ENCODE assay signal across 1 cellular context in the genomic region with DNA sequence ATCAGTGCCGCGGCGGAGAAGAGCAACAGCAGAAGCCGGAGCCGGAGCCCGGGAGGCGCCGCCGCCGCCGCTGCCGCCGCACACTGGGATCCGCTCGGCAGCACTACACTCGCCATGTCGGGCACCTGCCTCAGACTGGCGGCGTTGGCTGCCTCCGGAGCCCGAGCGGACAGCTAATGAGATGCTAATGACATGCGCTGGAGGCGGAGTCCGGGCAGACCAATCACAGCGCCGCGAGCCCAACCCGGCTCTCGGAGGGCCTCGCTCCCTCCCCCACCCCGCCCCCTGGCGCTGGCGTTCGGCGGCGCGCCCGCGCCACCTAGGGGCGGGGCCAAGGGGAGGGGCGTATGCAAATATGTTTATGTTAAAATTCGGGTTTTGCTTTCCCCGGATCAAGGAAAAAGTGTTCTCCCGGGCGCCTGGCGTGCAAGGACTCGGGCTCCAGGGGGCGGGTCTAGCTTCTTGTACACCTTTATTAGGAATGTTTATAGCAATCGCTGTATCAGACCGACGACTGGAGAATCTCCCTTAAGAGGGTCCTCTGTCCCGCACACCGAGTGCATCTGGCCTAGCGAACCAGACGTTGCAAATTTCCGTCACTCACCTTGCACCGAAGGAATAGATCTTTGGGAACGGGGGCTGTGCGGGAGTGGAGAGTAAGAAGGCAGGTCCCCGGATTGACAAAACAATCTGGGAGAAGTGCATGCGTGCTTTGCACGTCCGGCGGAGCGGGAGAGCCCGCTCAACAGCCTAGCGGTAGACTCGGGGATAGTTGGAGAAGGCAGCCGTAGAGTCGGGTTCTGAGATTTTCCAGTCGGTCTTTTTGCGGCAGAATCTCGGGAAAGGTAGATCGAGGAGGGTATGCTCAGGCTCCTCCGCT.
TF ChIP-seq lines count a peak whose summit lies in the region.

A gene (minus strand): TSS at position 137 of the 880 bp plus-strand sequence.

TF ChIP-seq in HepG2, 621 proteins besides CTCF, POLR2A, EP300 and RAD21 (continued from another document and continues in another):
- TF ChIP-seq, protein P1, sequence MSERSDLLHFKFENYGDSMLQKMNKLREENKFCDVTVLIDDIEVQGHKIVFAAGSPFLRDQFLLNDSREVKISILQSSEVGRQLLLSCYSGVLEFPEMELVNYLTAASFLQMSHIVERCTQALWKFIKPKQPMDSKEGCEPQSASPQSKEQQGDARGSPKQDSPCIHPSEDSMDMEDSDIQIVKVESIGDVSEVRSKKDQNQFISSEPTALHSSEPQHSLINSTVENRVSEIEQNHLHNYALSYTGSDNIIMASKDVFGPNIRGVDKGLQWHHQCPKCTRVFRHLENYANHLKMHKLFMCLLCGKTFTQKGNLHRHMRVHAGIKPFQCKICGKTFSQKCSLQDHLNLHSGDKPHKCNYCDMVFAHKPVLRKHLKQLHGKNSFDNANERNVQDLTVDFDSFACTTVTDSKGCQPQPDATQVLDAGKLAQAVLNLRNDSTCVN (CRISPR knock-in tag; IDR thresholded peaks at IDR 0.05; ENCODE audit: borderline replicate concordance) = no peak
- TF ChIP-seq, protein P2, sequence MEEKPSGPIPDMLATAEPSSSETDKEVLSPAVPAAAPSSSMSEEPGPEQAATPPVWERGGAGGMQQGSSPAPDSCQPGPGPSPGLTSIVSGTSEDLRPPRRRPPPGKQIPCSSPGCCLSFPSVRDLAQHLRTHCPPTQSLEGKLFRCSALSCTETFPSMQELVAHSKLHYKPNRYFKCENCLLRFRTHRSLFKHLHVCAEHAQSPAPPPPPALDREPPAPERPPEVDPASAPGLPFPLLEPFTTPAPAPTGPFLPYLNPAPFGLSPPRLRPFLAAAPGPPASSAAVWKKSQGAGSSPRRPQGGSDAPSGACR (CRISPR knock-in tag; IDR thresholded peaks at IDR 0.05) = 0 out of 2 replicates have a peak, but pooled peaks have one; percentile 47
- TF ChIP-seq PHF20 (CRISPR knock-in tag; IDR thresholded peaks at IDR 0.05) (no peak), RFXAP (CRISPR knock-in tag; IDR thresholded peaks at IDR 0.05; ENCODE audit: borderline replicate concordance) (no peak), HOXA3 (CRISPR knock-in tag; IDR thresholded peaks at IDR 0.05) (peak; percentile 29; the same call in 1 of the 2 replicates), ZNF24 (IDR thresholded peaks at IDR 0.05) (no peak), ZC3H13 (CRISPR knock-in tag; IDR thresholded peaks at IDR 0.05) (peak; percentile 52; the same call in 1 of the 2 replicates), SMARCE1 (IDR thresholded peaks at IDR 0.05; ENCODE audit: borderline replicate concordance) (no peak), ZSCAN25 (CRISPR knock-in tag; IDR thresholded peaks at IDR 0.05) (no peak; the same call in 1 of the 2 replicates), NFYB (CRISPR knock-in tag; IDR thresholded peaks at IDR 0.05) (peak; percentile 82), RNF2 (conservative IDR thresholded peaks at IDR 0.05; ENCODE audit: low read depth) (0 out of 2 replicates have a peak, but pooled peaks have one; percentile 39), ZBTB7A (CRISPR knock-in tag; IDR thresholded peaks at IDR 0.05) (peak; percentile 23; the same call in 1 of the 2 replicates), IKZF4 (CRISPR knock-in tag; IDR thresholded peaks at IDR 0.05; ENCODE audit: borderline replicate concordance, low read depth, not compliant biosample characterization) (peak; percentile 40)
- TF ChIP-seq, protein P3, sequence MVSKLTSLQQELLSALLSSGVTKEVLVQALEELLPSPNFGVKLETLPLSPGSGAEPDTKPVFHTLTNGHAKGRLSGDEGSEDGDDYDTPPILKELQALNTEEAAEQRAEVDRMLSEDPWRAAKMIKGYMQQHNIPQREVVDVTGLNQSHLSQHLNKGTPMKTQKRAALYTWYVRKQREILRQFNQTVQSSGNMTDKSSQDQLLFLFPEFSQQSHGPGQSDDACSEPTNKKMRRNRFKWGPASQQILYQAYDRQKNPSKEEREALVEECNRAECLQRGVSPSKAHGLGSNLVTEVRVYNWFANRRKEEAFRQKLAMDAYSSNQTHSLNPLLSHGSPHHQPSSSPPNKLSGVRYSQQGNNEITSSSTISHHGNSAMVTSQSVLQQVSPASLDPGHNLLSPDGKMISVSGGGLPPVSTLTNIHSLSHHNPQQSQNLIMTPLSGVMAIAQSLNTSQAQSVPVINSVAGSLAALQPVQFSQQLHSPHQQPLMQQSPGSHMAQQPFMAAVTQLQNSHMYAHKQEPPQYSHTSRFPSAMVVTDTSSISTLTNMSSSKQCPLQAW (CRISPR knock-in tag; IDR thresholded peaks at IDR 0.05) = 0 out of 2 replicates have a peak, but pooled peaks have one; percentile 40
- TF ChIP-seq, protein P4, sequence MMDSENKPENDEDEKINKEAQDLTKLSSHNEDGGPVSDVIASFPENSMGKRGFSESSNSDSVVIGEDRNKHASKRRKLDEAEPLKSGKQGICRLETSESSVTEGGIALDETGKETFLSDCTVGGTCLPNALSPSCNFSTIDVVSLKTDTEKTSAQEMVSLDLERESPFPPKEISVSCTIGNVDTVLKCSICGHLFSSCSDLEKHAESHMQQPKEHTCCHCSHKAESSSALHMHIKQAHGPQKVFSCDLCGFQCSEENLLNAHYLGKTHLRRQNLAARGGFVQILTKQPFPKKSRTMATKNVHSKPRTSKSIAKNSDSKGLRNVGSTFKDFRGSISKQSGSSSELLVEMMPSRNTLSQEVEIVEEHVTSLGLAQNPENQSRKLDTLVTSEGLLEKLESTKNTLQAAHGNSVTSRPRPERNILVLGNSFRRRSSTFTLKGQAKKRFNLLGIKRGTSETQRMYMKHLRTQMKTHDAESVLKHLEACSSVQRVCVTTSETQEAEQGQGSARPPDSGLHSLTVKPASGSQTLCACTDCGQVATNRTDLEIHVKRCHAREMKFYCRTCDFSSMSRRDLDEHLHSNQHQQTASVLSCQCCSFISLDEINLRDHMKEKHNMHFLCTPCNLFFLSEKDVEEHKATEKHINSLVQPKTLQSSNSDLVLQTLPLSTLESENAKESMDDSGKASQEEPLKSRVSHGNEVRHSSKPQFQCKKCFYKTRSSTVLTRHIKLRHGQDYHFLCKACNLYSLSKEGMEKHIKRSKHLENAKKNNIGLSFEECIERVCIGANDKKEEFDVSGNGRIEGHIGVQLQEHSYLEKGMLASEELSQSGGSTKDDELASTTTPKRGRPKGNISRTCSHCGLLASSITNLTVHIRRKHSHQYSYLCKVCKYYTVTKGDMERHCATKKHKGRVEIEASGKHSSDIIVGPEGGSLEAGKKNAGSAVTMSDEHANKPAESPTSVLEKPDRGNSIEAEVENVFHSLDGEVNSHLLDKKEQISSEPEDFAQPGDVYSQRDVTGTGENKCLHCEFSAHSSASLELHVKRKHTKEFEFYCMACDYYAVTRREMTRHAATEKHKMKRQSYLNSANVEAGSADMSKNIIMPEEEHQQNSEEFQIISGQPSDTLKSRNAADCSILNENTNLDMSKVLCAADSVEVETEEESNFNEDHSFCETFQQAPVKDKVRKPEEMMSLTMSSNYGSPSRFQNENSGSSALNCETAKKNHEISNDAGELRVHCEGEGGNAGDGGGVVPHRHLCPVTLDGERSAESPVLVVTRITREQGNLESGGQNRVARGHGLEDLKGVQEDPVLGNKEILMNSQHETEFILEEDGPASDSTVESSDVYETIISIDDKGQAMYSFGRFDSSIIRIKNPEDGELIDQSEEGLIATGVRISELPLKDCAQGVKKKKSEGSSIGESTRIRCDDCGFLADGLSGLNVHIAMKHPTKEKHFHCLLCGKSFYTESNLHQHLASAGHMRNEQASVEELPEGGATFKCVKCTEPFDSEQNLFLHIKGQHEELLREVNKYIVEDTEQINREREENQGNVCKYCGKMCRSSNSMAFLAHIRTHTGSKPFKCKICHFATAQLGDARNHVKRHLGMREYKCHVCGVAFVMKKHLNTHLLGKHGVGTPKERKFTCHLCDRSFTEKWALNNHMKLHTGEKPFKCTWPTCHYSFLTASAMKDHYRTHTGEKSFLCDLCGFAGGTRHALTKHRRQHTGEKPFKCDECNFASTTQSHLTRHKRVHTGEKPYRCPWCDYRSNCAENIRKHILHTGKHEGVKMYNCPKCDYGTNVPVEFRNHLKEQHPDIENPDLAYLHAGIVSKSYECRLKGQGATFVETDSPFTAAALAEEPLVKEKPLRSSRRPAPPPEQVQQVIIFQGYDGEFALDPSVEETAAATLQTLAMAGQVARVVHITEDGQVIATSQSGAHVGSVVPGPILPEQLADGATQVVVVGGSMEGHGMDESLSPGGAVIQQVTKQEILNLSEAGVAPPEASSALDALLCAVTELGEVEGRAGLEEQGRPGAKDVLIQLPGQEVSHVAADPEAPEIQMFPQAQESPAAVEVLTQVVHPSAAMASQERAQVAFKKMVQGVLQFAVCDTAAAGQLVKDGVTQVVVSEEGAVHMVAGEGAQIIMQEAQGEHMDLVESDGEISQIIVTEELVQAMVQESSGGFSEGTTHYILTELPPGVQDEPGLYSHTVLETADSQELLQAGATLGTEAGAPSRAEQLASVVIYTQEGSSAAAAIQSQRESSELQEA (CRISPR knock-in tag; IDR thresholded peaks at IDR 0.05; ENCODE audit: not compliant biosample characterization) = no peak
- TF ChIP-seq, protein P5, sequence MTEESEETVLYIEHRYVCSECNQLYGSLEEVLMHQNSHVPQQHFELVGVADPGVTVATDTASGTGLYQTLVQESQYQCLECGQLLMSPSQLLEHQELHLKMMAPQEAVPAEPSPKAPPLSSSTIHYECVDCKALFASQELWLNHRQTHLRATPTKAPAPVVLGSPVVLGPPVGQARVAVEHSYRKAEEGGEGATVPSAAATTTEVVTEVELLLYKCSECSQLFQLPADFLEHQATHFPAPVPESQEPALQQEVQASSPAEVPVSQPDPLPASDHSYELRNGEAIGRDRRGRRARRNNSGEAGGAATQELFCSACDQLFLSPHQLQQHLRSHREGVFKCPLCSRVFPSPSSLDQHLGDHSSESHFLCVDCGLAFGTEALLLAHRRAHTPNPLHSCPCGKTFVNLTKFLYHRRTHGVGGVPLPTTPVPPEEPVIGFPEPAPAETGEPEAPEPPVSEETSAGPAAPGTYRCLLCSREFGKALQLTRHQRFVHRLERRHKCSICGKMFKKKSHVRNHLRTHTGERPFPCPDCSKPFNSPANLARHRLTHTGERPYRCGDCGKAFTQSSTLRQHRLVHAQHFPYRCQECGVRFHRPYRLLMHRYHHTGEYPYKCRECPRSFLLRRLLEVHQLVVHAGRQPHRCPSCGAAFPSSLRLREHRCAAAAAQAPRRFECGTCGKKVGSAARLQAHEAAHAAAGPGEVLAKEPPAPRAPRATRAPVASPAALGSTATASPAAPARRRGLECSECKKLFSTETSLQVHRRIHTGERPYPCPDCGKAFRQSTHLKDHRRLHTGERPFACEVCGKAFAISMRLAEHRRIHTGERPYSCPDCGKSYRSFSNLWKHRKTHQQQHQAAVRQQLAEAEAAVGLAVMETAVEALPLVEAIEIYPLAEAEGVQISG (CRISPR knock-in tag; IDR thresholded peaks at IDR 0.05) = peak; percentile 62
- TF ChIP-seq, protein P6, sequence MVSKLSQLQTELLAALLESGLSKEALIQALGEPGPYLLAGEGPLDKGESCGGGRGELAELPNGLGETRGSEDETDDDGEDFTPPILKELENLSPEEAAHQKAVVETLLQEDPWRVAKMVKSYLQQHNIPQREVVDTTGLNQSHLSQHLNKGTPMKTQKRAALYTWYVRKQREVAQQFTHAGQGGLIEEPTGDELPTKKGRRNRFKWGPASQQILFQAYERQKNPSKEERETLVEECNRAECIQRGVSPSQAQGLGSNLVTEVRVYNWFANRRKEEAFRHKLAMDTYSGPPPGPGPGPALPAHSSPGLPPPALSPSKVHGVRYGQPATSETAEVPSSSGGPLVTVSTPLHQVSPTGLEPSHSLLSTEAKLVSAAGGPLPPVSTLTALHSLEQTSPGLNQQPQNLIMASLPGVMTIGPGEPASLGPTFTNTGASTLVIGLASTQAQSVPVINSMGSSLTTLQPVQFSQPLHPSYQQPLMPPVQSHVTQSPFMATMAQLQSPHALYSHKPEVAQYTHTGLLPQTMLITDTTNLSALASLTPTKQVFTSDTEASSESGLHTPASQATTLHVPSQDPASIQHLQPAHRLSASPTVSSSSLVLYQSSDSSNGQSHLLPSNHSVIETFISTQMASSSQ (IDR thresholded peaks at IDR 0.05; ENCODE audit: low read depth) = no peak
- TF ChIP-seq, protein P6 (CRISPR knock-in tag; IDR thresholded peaks at IDR 0.05; ENCODE audit: borderline replicate concordance) = no peak
- TF ChIP-seq, protein P7, sequence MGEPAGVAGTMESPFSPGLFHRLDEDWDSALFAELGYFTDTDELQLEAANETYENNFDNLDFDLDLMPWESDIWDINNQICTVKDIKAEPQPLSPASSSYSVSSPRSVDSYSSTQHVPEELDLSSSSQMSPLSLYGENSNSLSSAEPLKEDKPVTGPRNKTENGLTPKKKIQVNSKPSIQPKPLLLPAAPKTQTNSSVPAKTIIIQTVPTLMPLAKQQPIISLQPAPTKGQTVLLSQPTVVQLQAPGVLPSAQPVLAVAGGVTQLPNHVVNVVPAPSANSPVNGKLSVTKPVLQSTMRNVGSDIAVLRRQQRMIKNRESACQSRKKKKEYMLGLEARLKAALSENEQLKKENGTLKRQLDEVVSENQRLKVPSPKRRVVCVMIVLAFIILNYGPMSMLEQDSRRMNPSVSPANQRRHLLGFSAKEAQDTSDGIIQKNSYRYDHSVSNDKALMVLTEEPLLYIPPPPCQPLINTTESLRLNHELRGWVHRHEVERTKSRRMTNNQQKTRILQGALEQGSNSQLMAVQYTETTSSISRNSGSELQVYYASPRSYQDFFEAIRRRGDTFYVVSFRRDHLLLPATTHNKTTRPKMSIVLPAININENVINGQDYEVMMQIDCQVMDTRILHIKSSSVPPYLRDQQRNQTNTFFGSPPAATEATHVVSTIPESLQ (CRISPR knock-in tag; conservative IDR thresholded peaks at IDR 0.05) = no peak
- TF ChIP-seq, protein P8, sequence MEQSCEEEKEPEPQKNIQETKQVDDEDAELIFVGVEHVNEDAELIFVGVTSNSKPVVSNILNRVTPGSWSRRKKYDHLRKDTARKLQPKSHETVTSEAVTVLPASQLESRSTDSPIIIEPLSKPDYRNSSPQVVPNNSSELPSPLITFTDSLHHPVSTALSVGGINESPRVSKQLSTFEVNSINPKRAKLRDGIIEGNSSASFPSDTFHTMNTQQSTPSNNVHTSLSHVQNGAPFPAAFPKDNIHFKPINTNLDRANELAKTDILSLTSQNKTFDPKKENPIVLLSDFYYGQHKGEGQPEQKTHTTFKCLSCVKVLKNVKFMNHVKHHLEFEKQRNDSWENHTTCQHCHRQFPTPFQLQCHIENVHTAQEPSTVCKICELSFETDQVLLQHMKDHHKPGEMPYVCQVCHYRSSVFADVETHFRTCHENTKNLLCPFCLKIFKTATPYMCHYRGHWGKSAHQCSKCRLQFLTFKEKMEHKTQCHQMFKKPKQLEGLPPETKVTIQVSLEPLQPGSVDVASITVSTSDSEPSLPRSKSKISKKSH (CRISPR knock-in tag; IDR thresholded peaks at IDR 0.05; ENCODE audit: borderline replicate concordance) = peak; percentile 68; the same call in 1 of the 2 replicates
- TF ChIP-seq, protein P9, sequence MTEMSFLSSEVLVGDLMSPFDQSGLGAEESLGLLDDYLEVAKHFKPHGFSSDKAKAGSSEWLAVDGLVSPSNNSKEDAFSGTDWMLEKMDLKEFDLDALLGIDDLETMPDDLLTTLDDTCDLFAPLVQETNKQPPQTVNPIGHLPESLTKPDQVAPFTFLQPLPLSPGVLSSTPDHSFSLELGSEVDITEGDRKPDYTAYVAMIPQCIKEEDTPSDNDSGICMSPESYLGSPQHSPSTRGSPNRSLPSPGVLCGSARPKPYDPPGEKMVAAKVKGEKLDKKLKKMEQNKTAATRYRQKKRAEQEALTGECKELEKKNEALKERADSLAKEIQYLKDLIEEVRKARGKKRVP (CRISPR knock-in tag; IDR thresholded peaks at IDR 0.05) = 0 out of 4 replicates have a peak, but pooled peaks of 1 of the 2 experiments have one; percentile 5
